1 cellular context compared by ENCODE assay signal in genomic region chr6:20162515-20162914, GRCh38.
TF ChIP-seq lines count a peak whose summit lies in the region.

No MANE protein-coding gene starts in this region.

TF ChIP-seq in GM12878, 131 proteins besides CTCF, POLR2A, EP300 and RAD21 (continued from another document):
- TF ChIP-seq HSF1 (IDR thresholded peaks at IDR 0.05; ENCODE audit: low read depth, low read length) (no peak), JUNB (IDR thresholded peaks at IDR 0.05) (peak; percentile 37; the same call in 1 of the 2 replicates)
